8 cellular contexts compared by ENCODE assay signal in the genomic region with DNA sequence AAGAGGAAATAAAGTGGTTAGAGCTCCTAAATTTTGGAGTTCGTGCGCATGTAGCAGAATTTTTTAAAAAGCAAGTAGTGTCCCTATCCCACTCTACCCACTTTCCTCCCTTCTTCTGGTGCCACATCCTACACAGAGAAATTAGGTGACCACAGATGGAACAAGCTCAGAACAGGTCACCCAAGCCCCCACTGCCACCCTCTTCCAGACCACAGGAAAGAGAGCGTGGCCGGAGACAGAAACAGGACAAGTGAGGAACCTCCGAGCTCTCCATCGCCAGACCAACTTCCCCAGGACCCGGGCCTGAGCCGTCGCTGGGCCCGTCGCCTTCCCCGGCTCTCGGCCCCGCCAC. TPM values are rescaled to one million over a fixed set of nuclear protein-coding genes. Genes with fewer than 3 reads are reported as not detected.
DNase-seq lines count a peak whose midpoint lies in the region; ATAC-seq and TF ChIP-seq lines count a peak whose summit lies in the region.

No MANE protein-coding gene starts in this region.

- WGBS in IMR-90 (ENCODE audit: extremely low coverage in 2 of 2, insufficient read length in 1 of 2), 2 experiments, result 0% methylated on average over 6 of the region's 14 CpGs; no CpG with 5 or more reads in 1 of the 2 experiments

- peak overlapping the region; percentile 75 for H3K4me3 ChIP-seq in IMR-90 (ENCODE audit: insufficient read depth, low read depth, low read length)

- H2BK15ac ChIP-seq in IMR-90 (ENCODE audit: low read depth, low read length), result peak overlapping the region; percentile 36

- peaks cover 5% of the 10 kb centered on the region for H3K9me1 ChIP-seq in IMR-90 (ENCODE audit: insufficient read depth, low read length)

- BruUV-seq in IMR-90 (replicated peaks; lab: Mats Ljungman, UMichigan), result no TSS peak

- H3K18ac ChIP-seq in IMR-90 (ENCODE audit: low read depth, low read length), result no peak overlapping the region; the same call in 1 of the 2 replicates

- H3K14ac ChIP-seq in IMR-90 (replicated peaks; ENCODE audit: low read depth, low read length), result peak overlapping the region; percentile 81

- POLR2A ChIA-PET in IMR-90 (lab: Charles Lee; ENCODE audit: unreplicated experiment), result interaction anchor here (0.5 kb wide), 1 partner anchor 68 kb away, joined by 6 read pairs; no protein-coding TSS in a partner anchor

- H3K4me2 ChIP-seq in IMR-90 (ENCODE audit: low read depth, low read length), result peak overlapping the region; percentile 96

- H3K4me1 Mint-ChIP-seq in nephron, result peaks cover 19% of the 10 kb centered on the region

- H3K27ac Mint-ChIP-seq in nephron, result peak overlapping the region; percentile 57 to 97 (median 90)

- H3K27me3 Mint-ChIP-seq in nephron (ENCODE audit: low read depth), result peaks cover 14% of the 10 kb centered on the region

- peak overlapping the region; percentile 63 for H2AK5ac ChIP-seq in IMR-90 (ENCODE audit: low read depth, low read length)

- peak overlapping the region; percentile 60 for H4K91ac ChIP-seq in IMR-90 (ENCODE audit: insufficient read depth, low read depth, low read length)

- ATAC-seq in GM18517 (IDR thresholded peaks at IDR 0.05; ENCODE audit: unreplicated experiment) (peak; percentile 31), IMR-90 (ENCODE audit: low read depth) (no peak; the same call in 1 of the 2 replicates)

- H4K5ac ChIP-seq in IMR-90 (ENCODE audit: low read depth, low read length), result peak overlapping the region; percentile 3; the same call in 1 of the 2 replicates

- no peak for TF ChIP-seq POLR2A in IMR-90 (IDR thresholded peaks at IDR 0.05; ENCODE audit: low read depth, low read length)

- peak overlapping the region; percentile 25 to 63; a peak in 3 of 4 replicates for H4K8ac ChIP-seq in IMR-90 (ENCODE audit: low read depth in 2 of 2, low read length in 2 of 2)

- H3K4me1 ChIP-seq in IMR-90 (ENCODE audit: control insufficient read depth, insufficient read depth, low read length), result peaks cover 2% of the 10 kb centered on the region

- H3K79me1 ChIP-seq in IMR-90 (ENCODE audit: low read depth in 1 of 2, low read length in 2 of 2), result peaks cover 10 to 37% of the 10 kb centered on the region in 2 experiments

- peak overlapping the region; percentile 97 for H3K23ac ChIP-seq in IMR-90 (ENCODE audit: low read depth, low read length)

- H2AK9ac ChIP-seq in IMR-90 (replicated peaks; ENCODE audit: low read depth, low read length, poor library complexity), result peak overlapping the region; percentile 95

- in situ Hi-C loops in IMR-90 (cut with MboI; ENCODE audit: low sequenced_read_pairs), result no loop called here

- peak overlapping the region; percentile 91 to 96 (median 93) for H3K4me3 Mint-ChIP-seq in nephron

- peaks cover 25% of the 10 kb centered on the region; the same call in 1 of the 2 replicates for H4K20me1 ChIP-seq in IMR-90 (ENCODE audit: insufficient read depth, low read length)

- no peaks in the 10 kb centered on the region for H3K9me3 ChIP-seq in IMR-90 (ENCODE audit: control insufficient read depth, insufficient read depth, low read length)

- H3K9me3 Mint-ChIP-seq in nephron, result no peaks in the 10 kb centered on the region

- intact Hi-C loops in IMR-90 (cut with micrococcal nuclease), result loop anchor here (2.0 to 5.0 kb wide), 2 partner anchors 69 to 84 kb away; partner anchors contain the start of gene RMC1

- H2BK5ac ChIP-seq in IMR-90 (ENCODE audit: low read depth, low read length, poor library complexity, severe bottlenecking), result peak overlapping the region; percentile 83

- H3K27me3 ChIP-seq in IMR-90 (ENCODE audit: control insufficient read depth, insufficient read depth, low read length), result no peaks in the 10 kb centered on the region

- H3K4ac ChIP-seq in IMR-90 (ENCODE audit: low read depth, low read length), result peak overlapping the region; percentile 86

- peak overlapping the region; percentile 99 for H2AFZ ChIP-seq in IMR-90 (replicated peaks; ENCODE audit: low read length, poor library complexity)

- TF ChIP-seq CTCF in IMR-90 (conservative IDR thresholded peaks at IDR 0.05; ENCODE audit: low read depth, low read length) (no peak), nephron (IDR thresholded peaks at IDR 0.05; ENCODE audit: unreplicated experiment in 3 of 3) (no peak)

- peaks cover 8% of the 10 kb centered on the region for H3K36me3 Mint-ChIP-seq in nephron (ENCODE audit: low read depth)

- CTCF ChIA-PET in IMR-90 (lab: Yijun Ruan, JAX), result no interaction called here

- no peaks in the 10 kb centered on the region; the same call in 1 of the 2 replicates for H3K36me3 ChIP-seq in IMR-90 (ENCODE audit: control insufficient read depth, insufficient read depth, low read length)

- H3K56ac ChIP-seq in IMR-90 (ENCODE audit: extremely low read depth, insufficient read depth, low read length), result peak overlapping the region; percentile 80

- H3K27ac ChIP-seq in IMR-90 (ENCODE audit: insufficient read depth, low read length) (peak overlapping the region; percentile 86), cingulate gyrus (ENCODE audit: low read depth, low read length) (peak overlapping the region; percentile 99)

- DNase-seq in IMR-90, result peak; percentile 4
- no peak for DNase-seq in dermis blood vessel endothelial cell
- DNase-seq in NCI-H1417 treated with DMSO at 0.1 percent for 48 hours (lab: John Stamatoyannopoulos, UW), result no peak
- no peak for DNase-seq in activated CD8-positive, alpha-beta memory T cell treated with anti-CD3 and anti-CD28 coated beads for 24 hours
- DNase-seq in DMS153 (lab: John Stamatoyannopoulos, UW), result no peak

- H2BK120ac ChIP-seq in IMR-90 (ENCODE audit: low read depth, low read length), result peak overlapping the region; percentile 60; the same call in 1 of the 2 replicates

- H2BK20ac ChIP-seq in IMR-90 (ENCODE audit: low read depth, low read length), result peak overlapping the region; percentile 10; the same call in 1 of the 2 replicates

- H3K9ac ChIP-seq in IMR-90 (ENCODE audit: low read depth, low read length), result peak overlapping the region; percentile 86

- dilution Hi-C loops in IMR-90 (cut with HindIII; ENCODE audit: low sequenced_read_pairs, unreplicated experiment), result no loop called here

- no peak for TF ChIP-seq RAD21 in IMR-90 (IDR thresholded peaks at IDR 0.05; ENCODE audit: low read length)

TF ChIP-seq in IMR-90, 13 proteins besides CTCF, POLR2A, EP300 and RAD21:
- TF ChIP-seq CEBPB (IDR thresholded peaks at IDR 0.05; ENCODE audit: low read depth, low read length) (no peak), MXI1 (IDR thresholded peaks at IDR 0.05; ENCODE audit: borderline replicate concordance, low read depth, low read length) (no peak), CHD1 (IDR thresholded peaks at IDR 0.05; ENCODE audit: low read depth, low read length) (no peak), MAFK (IDR thresholded peaks at IDR 0.05; ENCODE audit: low read depth, low read length) (no peak), SMC3 (IDR thresholded peaks at IDR 0.05; ENCODE audit: low read depth, low read length) (no peak), MAZ (IDR thresholded peaks at IDR 0.05; ENCODE audit: borderline replicate concordance, low read depth, low read length) (no peak), RFX5 (IDR thresholded peaks at IDR 0.05; ENCODE audit: low read depth, low read length) (no peak), RCOR1 (IDR thresholded peaks at IDR 0.05; ENCODE audit: insufficient replicate concordance, low read length) (no peak), BHLHE40 (IDR thresholded peaks at IDR 0.05; ENCODE audit: low read depth, low read length) (no peak), FOS (IDR thresholded peaks at IDR 0.05; ENCODE audit: low read depth, low read length) (no peak), NFE2L2 (IDR thresholded peaks at IDR 0.05; ENCODE audit: low read depth, low read length) (no peak)
- TF ChIP-seq, protein P1, sequence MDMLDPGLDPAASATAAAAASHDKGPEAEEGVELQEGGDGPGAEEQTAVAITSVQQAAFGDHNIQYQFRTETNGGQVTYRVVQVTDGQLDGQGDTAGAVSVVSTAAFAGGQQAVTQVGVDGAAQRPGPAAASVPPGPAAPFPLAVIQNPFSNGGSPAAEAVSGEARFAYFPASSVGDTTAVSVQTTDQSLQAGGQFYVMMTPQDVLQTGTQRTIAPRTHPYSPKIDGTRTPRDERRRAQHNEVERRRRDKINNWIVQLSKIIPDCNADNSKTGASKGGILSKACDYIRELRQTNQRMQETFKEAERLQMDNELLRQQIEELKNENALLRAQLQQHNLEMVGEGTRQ (IDR thresholded peaks at IDR 0.05; ENCODE audit: low read depth, low read length), result no peak
- TF ChIP-seq, protein P2, sequence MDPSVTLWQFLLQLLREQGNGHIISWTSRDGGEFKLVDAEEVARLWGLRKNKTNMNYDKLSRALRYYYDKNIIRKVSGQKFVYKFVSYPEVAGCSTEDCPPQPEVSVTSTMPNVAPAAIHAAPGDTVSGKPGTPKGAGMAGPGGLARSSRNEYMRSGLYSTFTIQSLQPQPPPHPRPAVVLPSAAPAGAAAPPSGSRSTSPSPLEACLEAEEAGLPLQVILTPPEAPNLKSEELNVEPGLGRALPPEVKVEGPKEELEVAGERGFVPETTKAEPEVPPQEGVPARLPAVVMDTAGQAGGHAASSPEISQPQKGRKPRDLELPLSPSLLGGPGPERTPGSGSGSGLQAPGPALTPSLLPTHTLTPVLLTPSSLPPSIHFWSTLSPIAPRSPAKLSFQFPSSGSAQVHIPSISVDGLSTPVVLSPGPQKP (IDR thresholded peaks at IDR 0.05; ENCODE audit: borderline replicate concordance, low read depth, low read length), result no peak

RNA-seq across cellular contexts. Expression of gene NPC1, which starts 0.4 kb away (rescaled TPM):
- total RNA-seq in IMR-90 (2012; rRNA removed), result 4.7 and 7.9 TPM in 2 replicates
- polyA plus RNA-seq in IMR-90 (2012; rRNA removed), result 7.5 and 8.0 TPM in 2 replicates
- polyA plus RNA-seq in IMR-90 (2012; cell fraction: cytosol; rRNA removed), result 5.0 and 6.5 TPM in 2 replicates
- polyA plus RNA-seq in IMR-90 (2012; cell fraction: nucleus; rRNA removed; ENCODE audit: low replicate concordance), result 8.7 and 12.4 TPM in 2 replicates
- 36.4 and 80.5 TPM in 2 replicates for total RNA-seq in dermis blood vessel endothelial cell
